Comparison of ENCODE assay signal across 15 cellular contexts in the genomic region with DNA sequence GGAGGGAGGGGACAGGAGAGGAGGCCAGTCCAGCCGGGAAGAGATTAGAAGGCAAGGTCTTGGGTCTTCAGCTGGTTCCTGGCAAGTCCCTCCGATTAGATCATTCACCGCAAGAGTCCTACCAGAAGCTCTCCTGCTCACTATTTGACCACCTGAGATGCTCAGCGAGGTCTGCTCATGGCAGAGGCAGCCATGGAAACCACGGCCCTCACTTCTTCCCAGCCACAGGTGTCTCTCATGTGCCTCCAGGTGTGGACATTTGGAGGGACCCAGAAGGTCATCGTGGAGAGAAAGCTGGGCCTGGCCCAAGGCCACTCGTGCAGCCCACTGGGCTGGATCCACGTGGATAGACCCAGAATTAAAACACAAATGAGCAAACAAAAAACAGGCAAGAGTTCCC.
DNase-seq lines count a peak whose midpoint lies in the region; ATAC-seq and TF ChIP-seq lines count a peak whose summit lies in the region.
"Had no signal": no experiment of that assay in that cellular context is flagged by ENCODE, and none has a peak within 500 bp of the region (broad histone marks: within the 10 kb centered on the region; RNA-seq: fewer than 3 reads in every experiment).

No MANE protein-coding gene starts in this region.

- peak overlapping the region; percentile 76 for H3K27ac Mint-ChIP-seq in activated CD4-positive, alpha-beta memory T cell treated with anti-CD3 and anti-CD28 coated beads, Interleukin-2, amount 10 ng/mL, durations not matched to agents 7 days and 5 days
- H3K27ac Mint-ChIP-seq in activated CD4-positive, alpha-beta memory T cell treated with anti-CD3 and anti-CD28 coated beads for 36 hours: no peak overlapping the region
- H3K27ac Mint-ChIP-seq in nephron progenitor cell: peak overlapping the region; percentile 21
- H3K27ac Mint-ChIP-seq: HFFc6 had no signal

- POLR2A ChIA-PET in activated CD4-positive, alpha-beta memory T cell treated with anti-CD3 and anti-CD28 coated beads, Interleukin-2, amount 10 ng/mL, durations not matched to agents 7 days and 5 days (lab: Charles Lee): no interaction called here
- POLR2A ChIA-PET in activated CD4-positive, alpha-beta memory T cell treated with anti-CD3 and anti-CD28 coated beads for 36 hours (lab: Charles Lee): no interaction called here

- H3K27me3 Mint-ChIP-seq in activated CD4-positive, alpha-beta memory T cell treated with anti-CD3 and anti-CD28 coated beads, Interleukin-2, amount 10 ng/mL, durations not matched to agents 7 days and 5 days: no peaks in the 10 kb centered on the region
- no peaks in the 10 kb centered on the region for H3K27me3 Mint-ChIP-seq in activated CD4-positive, alpha-beta memory T cell treated with anti-CD3 and anti-CD28 coated beads for 36 hours
- no peaks in the 10 kb centered on the region for H3K27me3 Mint-ChIP-seq in nephron progenitor cell (ENCODE audit: low read depth, poor library complexity)
- H3K27me3 Mint-ChIP-seq: CD8-positive, alpha-beta memory T cell had no signal

- no peak for ATAC-seq in esophagus mucosa

- peaks cover 18% of the 10 kb centered on the region for H3K4me1 Mint-ChIP-seq in activated CD4-positive, alpha-beta memory T cell treated with anti-CD3 and anti-CD28 coated beads, Interleukin-2, amount 10 ng/mL, durations not matched to agents 7 days and 5 days
- H3K4me1 Mint-ChIP-seq in activated CD4-positive, alpha-beta memory T cell treated with anti-CD3 and anti-CD28 coated beads for 36 hours (ENCODE audit: low read depth): peaks cover 5% of the 10 kb centered on the region
- peaks cover 39% of the 10 kb centered on the region for H3K4me1 Mint-ChIP-seq in nephron progenitor cell

- H3K9me3 Mint-ChIP-seq in activated CD4-positive, alpha-beta memory T cell treated with anti-CD3 and anti-CD28 coated beads, Interleukin-2, amount 10 ng/mL, durations not matched to agents 7 days and 5 days: no peaks in the 10 kb centered on the region
- H3K9me3 Mint-ChIP-seq in activated CD4-positive, alpha-beta memory T cell treated with anti-CD3 and anti-CD28 coated beads for 36 hours: no peaks in the 10 kb centered on the region
- H3K9me3 Mint-ChIP-seq in nephron progenitor cell: no peaks in the 10 kb centered on the region
- H3K9me3 Mint-ChIP-seq: CD8-positive, alpha-beta memory T cell; HFFc6 had no signal

- no peaks in the 10 kb centered on the region for H3K36me3 Mint-ChIP-seq in activated CD4-positive, alpha-beta memory T cell treated with anti-CD3 and anti-CD28 coated beads, Interleukin-2, amount 10 ng/mL, durations not matched to agents 7 days and 5 days (ENCODE audit: low read depth)
- H3K36me3 Mint-ChIP-seq in activated CD4-positive, alpha-beta memory T cell treated with anti-CD3 and anti-CD28 coated beads for 36 hours: no peaks in the 10 kb centered on the region
- H3K36me3 Mint-ChIP-seq in nephron progenitor cell (ENCODE audit: low read depth): no peaks in the 10 kb centered on the region
- H3K36me3 Mint-ChIP-seq: CD8-positive, alpha-beta memory T cell had no signal

- intact Hi-C loops in activated CD4-positive, alpha-beta memory T cell treated with anti-CD3 and anti-CD28 coated beads for 36 hours (cut with micrococcal nuclease): no loop called here

- H3K4me3 ChIP-seq in WERI-Rb-1 (ENCODE audit: low read depth, low read length): no peak overlapping the region
- H3K4me3 ChIP-seq: BLaER1 had no signal

- CTCF ChIA-PET in activated CD4-positive, alpha-beta memory T cell treated with anti-CD3 and anti-CD28 coated beads, Interleukin-2, amount 10 ng/mL, durations not matched to agents 7 days and 5 days (lab: Charles Lee): no interaction called here
- CTCF ChIA-PET in activated CD4-positive, alpha-beta memory T cell treated with anti-CD3 and anti-CD28 coated beads for 36 hours (lab: Charles Lee): no interaction called here

- H3K36me3 ChIP-seq in WERI-Rb-1: no peaks in the 10 kb centered on the region
- H3K36me3 ChIP-seq: BLaER1 had no signal

- H3K27me3 ChIP-seq in WERI-Rb-1 (ENCODE audit: insufficient read depth, low read depth, severe bottlenecking): no peaks in the 10 kb centered on the region
- H3K27me3 ChIP-seq: BLaER1 had no signal

- no peaks in the 10 kb centered on the region for H3K9me3 ChIP-seq in WERI-Rb-1 (ENCODE audit: severe bottlenecking)
- H3K9me3 ChIP-seq: BLaER1, Caco-2 had no signal

- no peak overlapping the region for H3K4me3 Mint-ChIP-seq in activated CD4-positive, alpha-beta memory T cell treated with anti-CD3 and anti-CD28 coated beads, Interleukin-2, amount 10 ng/mL, durations not matched to agents 7 days and 5 days
- no peak overlapping the region for H3K4me3 Mint-ChIP-seq in activated CD4-positive, alpha-beta memory T cell treated with anti-CD3 and anti-CD28 coated beads for 36 hours
- no peak overlapping the region for H3K4me3 Mint-ChIP-seq in nephron progenitor cell

- DNase-seq in activated CD4-positive, alpha-beta memory T cell treated with anti-CD3 and anti-CD28 coated beads, Interleukin-2, amount 10 ng/mL, durations not matched to agents 7 days and 5 days: no peak
- no peak for DNase-seq in activated CD4-positive, alpha-beta memory T cell treated with anti-CD3 and anti-CD28 coated beads for 36 hours
- no peak for DNase-seq in WERI-Rb-1
- DNase-seq in nephron progenitor cell: no peak
- no peak for DNase-seq in NCI-H345 (lab: John Stamatoyannopoulos, UW)
- DNase-seq in activated CD4-positive, alpha-beta T cell treated with anti-CD3 and anti-CD28 coated beads, Interleukin-2, amount 50 U/mL, for 1 hour: no peak
- DNase-seq: AML-193; Caco-2; CD8-positive, alpha-beta memory T cell; GF-D8; HCEC 1CT; HFFc6 had no signal

- TF ChIP-seq CTCF in WERI-Rb-1 (IDR thresholded peaks at IDR 0.05; ENCODE audit: low read depth, low read length) (no peak), nephron progenitor cell (IDR thresholded peaks at IDR 0.05) (no peak)

- 0 out of 2 replicates have a peak overlapping the region, but pooled peaks have one; percentile 3 for H3K27ac ChIP-seq in WERI-Rb-1
- H3K27ac ChIP-seq: 22Rv1, BLaER1 had no signal
